Comparison of ENCODE assay signal across 8 cellular contexts in the genomic region with DNA sequence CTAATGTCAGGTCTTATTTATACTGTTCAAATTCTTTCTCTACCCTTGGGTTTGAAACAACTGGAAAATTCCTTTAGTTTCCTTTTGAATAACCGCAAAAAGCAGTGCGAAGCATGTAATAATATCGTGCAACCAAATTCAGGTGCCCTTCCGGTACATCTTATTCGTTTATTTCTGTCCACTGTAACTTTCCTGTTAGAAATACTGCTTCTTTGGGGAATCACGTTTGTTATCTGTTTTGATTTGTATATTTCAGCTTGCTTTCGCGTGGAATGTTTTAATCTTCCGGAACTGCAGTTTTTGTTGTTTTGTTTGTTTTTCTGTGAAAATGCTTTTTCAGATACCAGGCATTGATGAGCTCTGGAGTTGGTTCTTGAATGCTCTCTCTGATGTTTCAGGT. TPM values are rescaled to one million over a fixed set of nuclear protein-coding genes. Genes with fewer than 3 reads are reported as not detected.
A peak's percentile ranks its signal among the peaks of the same experiment; 100 is the strongest.
DNase-seq lines count a peak whose midpoint lies in the region; ATAC-seq and TF ChIP-seq lines count a peak whose summit lies in the region.

No MANE protein-coding gene starts in this region.

- ATAC-seq in GM18511 (IDR thresholded peaks at IDR 0.05; ENCODE audit: unreplicated experiment) (no peak), GM18868 (IDR thresholded peaks at IDR 0.05; ENCODE audit: unreplicated experiment) (no peak)

- peak; percentile 22 for DNase-seq in NCI-H2227 treated with DMSO at 0.1 percent for 48 hours (lab: John Stamatoyannopoulos, UW)
- no peak for DNase-seq in NCI-H2227 (lab: John Stamatoyannopoulos, UW; ENCODE audit: unreplicated experiment)
- no peak for DNase-seq in iPS DF 6.9 (ENCODE audit: low read depth, low spot score)
- no peak for DNase-seq in stomach
- DNase-seq in islet precursor cell: no peak

- no CpG with 5 or more reads among the region's 9 CpGs for WGBS in iPS DF 6.9 (ENCODE audit: insufficient coverage, insufficient read length)
- 1 to 41% (median 1%) methylated on average over 9 of the region's 9 CpGs for WGBS in stomach, 5 donors

- TF ChIP-seq CTCF in WI38 (IDR thresholded peaks at IDR 0.05; ENCODE audit: low read depth, low read length): no peak
- TF ChIP-seq CTCF in stomach (IDR thresholded peaks at IDR 0.05): no peak

- H3K9me3 ChIP-seq in iPS DF 6.9 (ENCODE audit: control insufficient read depth, insufficient read depth, low read length) (no peaks in the 10 kb centered on the region), stomach (no peaks in the 10 kb centered on the region)

- H3K36me3 ChIP-seq in iPS DF 6.9 (ENCODE audit: control insufficient read depth, insufficient read depth, low read length): no peaks in the 10 kb centered on the region
- H3K36me3 ChIP-seq in stomach: no peaks in the 10 kb centered on the region

- TF ChIP-seq POLR2A in stomach (IDR thresholded peaks at IDR 0.05): no peak

- H3K4me3 ChIP-seq in WI38 (ENCODE audit: low read depth, low read length) (peak overlapping the region; percentile 77), iPS DF 6.9 (ENCODE audit: low read length) (peak overlapping the region; percentile 46; the same call in 1 of the 2 replicates), stomach (peak overlapping the region; percentile 63 to 72 (median 69))

- intact Hi-C loops in stomach (cut with DNase I; ENCODE audit: low total_unique reads): no loop called here

- H3K27ac ChIP-seq in iPS DF 6.9 (ENCODE audit: low read length) (no peak overlapping the region), stomach (peak overlapping the region in 4 of 5 donors; percentile 90 to 94 (median 93))

- H3K4me1 ChIP-seq in iPS DF 6.9 (ENCODE audit: control insufficient read depth, insufficient read depth, low read length): no peaks in the 10 kb centered on the region
- peaks cover 0 to 18% (median 2%) of the 10 kb centered on the region in 4 donors for H3K4me1 ChIP-seq in stomach

- H3K27me3 ChIP-seq in iPS DF 6.9 (ENCODE audit: control insufficient read depth, insufficient read depth, low read length): no peaks in the 10 kb centered on the region
- no peaks in the 10 kb centered on the region for H3K27me3 ChIP-seq in stomach

- no peak for TF ChIP-seq EP300 in stomach (IDR thresholded peaks at IDR 0.05)

RNA-seq across cellular contexts. Expression of gene PHF6, which starts 1.2 kb away (rescaled TPM):
- 10 to 100 TPM in 4 of 5 donors, under 1 TPM in 1; 0.58 to 32.3 (median 11.1) TPM for total RNA-seq in stomach
- polyA plus RNA-seq in stomach: 1 to 10 TPM; 3.7 to 4.5 (median 4.4) TPM
